ENCODE assay signal across 8 cellular contexts in genomic region chr13:32309812-32310706, GRCh38. TPM values are rescaled to one million over a fixed set of nuclear protein-coding genes. Genes with fewer than 3 reads are reported as not detected.
DNase-seq lines count a peak whose midpoint lies in the region; ATAC-seq and TF ChIP-seq lines count a peak whose summit lies in the region.

No MANE protein-coding gene starts in this region.

- intact Hi-C loops in breast epithelium (cut with DNase I; ENCODE audit: low total_unique reads) (no loop called here), stomach (cut with DNase I; ENCODE audit: low total_unique reads) (loop anchor here (10.0 kb wide), 1 partner anchor 395 kb away; no protein-coding TSS in a partner anchor)

- H3K27me3 ChIP-seq in BJ (ENCODE audit: control insufficient read depth, insufficient read depth, low read length) = no peaks in the 10 kb centered on the region
- no peaks in the 10 kb centered on the region for H3K27me3 ChIP-seq in NT2/D1 (ENCODE audit: insufficient read depth, insufficient read length)
- no peaks in the 10 kb centered on the region for H3K27me3 ChIP-seq in breast epithelium
- no peaks in the 10 kb centered on the region for H3K27me3 ChIP-seq in stomach

- H3K27ac ChIP-seq in breast epithelium = no peak overlapping the region
- peak overlapping the region in 4 of 5 donors; percentile 14 to 57 (median 41) for H3K27ac ChIP-seq in stomach

- ATAC-seq in GM18498 (IDR thresholded peaks at IDR 0.05; ENCODE audit: unreplicated experiment) (peak; percentile 58), HG02981 (IDR thresholded peaks at IDR 0.05; ENCODE audit: unreplicated experiment) (peak; percentile 54), HG02885 (IDR thresholded peaks at IDR 0.05; ENCODE audit: poor library complexity, unreplicated experiment) (no peak)

- H3K4me3 ChIP-seq in BJ (ENCODE audit: low read depth, low read length) (no peak overlapping the region), NT2/D1 (ENCODE audit: insufficient read length, low read depth) (no peak overlapping the region), breast epithelium (peak overlapping the region; percentile 16 to 35 (median 22)), stomach (peak overlapping the region; percentile 9 to 29 (median 23))

- no peak for TF ChIP-seq EP300 in stomach (IDR thresholded peaks at IDR 0.05)

- 27 to 41% (median 35%) methylated on average over 19 of the region's 19 CpGs for WGBS in stomach, 5 donors

- CTCF ChIA-PET in BJ (lab: Yijun Ruan, JAX) = interaction anchor here (1.0 to 1.6 kb wide), 3 partner anchors 27 to 400 kb away, joined by 3 to 4 read pairs (median 3); no protein-coding TSS in a partner anchor

- H3K36me3 ChIP-seq in BJ (ENCODE audit: control insufficient read depth, insufficient read depth, low read length) = no peaks in the 10 kb centered on the region
- no peaks in the 10 kb centered on the region for H3K36me3 ChIP-seq in NT2/D1 (ENCODE audit: insufficient read depth, insufficient read length, low read length)
- H3K36me3 ChIP-seq in breast epithelium = no peaks in the 10 kb centered on the region
- no peaks in the 10 kb centered on the region for H3K36me3 ChIP-seq in stomach

- H3K9ac ChIP-seq in NT2/D1 (ENCODE audit: insufficient read length, low read depth) = peak overlapping the region; percentile 50

- DNase-seq in BJ (ENCODE audit: low read depth) (no peak), NT2/D1 (ENCODE audit: low read depth, low spot score) (no peak), breast epithelium (ENCODE audit: low spot score in 2 of 2) (no peak), kidney tubule cell (ENCODE audit: low spot score) (peak; percentile 61), stomach (no peak)

- H3K9me3 ChIP-seq in NT2/D1 (ENCODE audit: insufficient read depth, low read length) = no peaks in the 10 kb centered on the region
- no peaks in the 10 kb centered on the region for H3K9me3 ChIP-seq in breast epithelium
- no peaks in the 10 kb centered on the region for H3K9me3 ChIP-seq in stomach

- TF ChIP-seq POLR2A in breast epithelium (IDR thresholded peaks at IDR 0.05) (no peak), stomach (IDR thresholded peaks at IDR 0.05) (no peak)

- H3K4me1 ChIP-seq in NT2/D1 (ENCODE audit: insufficient read depth, insufficient read length) = no peaks in the 10 kb centered on the region
- H3K4me1 ChIP-seq in breast epithelium = no peaks in the 10 kb centered on the region
- H3K4me1 ChIP-seq in stomach = peaks cover 5 to 9% (median 8%) of the 10 kb centered on the region in 4 donors

- TF ChIP-seq CTCF in BJ (IDR thresholded peaks at IDR 0.05; ENCODE audit: insufficient read depth, low read depth, low read length) = peak; percentile 64
- TF ChIP-seq CTCF in breast epithelium (IDR thresholded peaks at IDR 0.05) = peak; percentile 68 to 80 (median 80)
- peak in 5 of 7 experiments; percentile 66 to 78 (median 75) for TF ChIP-seq CTCF in stomach (IDR thresholded peaks at IDR 0.05)

- POLR2A ChIA-PET in BJ (lab: Charles Lee) = no interaction called here

RNA-seq across cellular contexts. Expression of gene ZAR1L, which starts 5.1 kb away (rescaled TPM):
- not detected in 2 replicates for polyA plus RNA-seq in BJ (2011; rRNA removed)
- not detected in 2 replicates for polyA minus RNA-seq in BJ (2011; rRNA and poly(A)+ RNA removed)
- total RNA-seq in breast epithelium = not detected
- not detected for total RNA-seq in stomach
- not detected for polyA plus RNA-seq in stomach

RNA-seq across cellular contexts. Expression of gene BRCA2, which starts 5.2 kb away (rescaled TPM):
- polyA plus RNA-seq in BJ (2011; rRNA removed) = 0.91 and 1.2 TPM in 2 replicates
- polyA minus RNA-seq in BJ (2011; rRNA and poly(A)+ RNA removed) = 1.8 and 3.4 TPM in 2 replicates
- 1 to 10 TPM in 2 of 3 donors, under 1 TPM in 1; 0.98 to 3.5 (median 1.3) TPM for total RNA-seq in breast epithelium
- total RNA-seq in stomach = 10 to 100 TPM in 1 of 5 donors, 1 to 10 TPM in 2, under 1 TPM in 2; 0.58 to 16.2 (median 4.6) TPM
- 1 to 10 TPM in 2 of 3 donors, under 1 TPM in 1; 0.53 to 1.2 (median 1.1) TPM for polyA plus RNA-seq in stomach

Comparison
In these comparisons a context has a peak if more than half of its experiments do, and no peak if none do; other contexts are left out.
1. H3K4me3 ChIP-seq: peak in breast epithelium (3 of 3) and stomach (4 of 4); none in BJ (single experiment) and NT2/D1 (single experiment).
2. H3K27ac ChIP-seq: peak in stomach (4 of 5); none in breast epithelium (0 of 2).
3. Peak in every context shown above with its lines, with median percentiles within 50 percentile points of each other: CTCF ChIP-seq.